In genomic region chr17:29212681-29213121, GRCh38 we compare ENCODE assay signal across 22 cellular contexts. TPM values are rescaled to one million over a fixed set of nuclear protein-coding genes. Genes with fewer than 3 reads are reported as not detected.
DNase-seq lines count a peak whose midpoint lies in the region; ATAC-seq and TF ChIP-seq lines count a peak whose summit lies in the region.
"Had no signal": no experiment of that assay in that cellular context is flagged by ENCODE, and none has a peak within 500 bp of the region (broad histone marks: within the 10 kb centered on the region; RNA-seq: fewer than 3 reads in every experiment).

No MANE protein-coding gene starts in this region.

- TF ChIP-seq CTCF in SK-N-SH (IDR thresholded peaks at IDR 0.05) (no peak), A673 (conservative IDR thresholded peaks at IDR 0.05; ENCODE audit: low read depth, low read length) (no peak)

- no peak for TF ChIP-seq RAD21 in SK-N-SH (IDR thresholded peaks at IDR 0.05; ENCODE audit: low read length)

- no peak overlapping the region for H3K9ac ChIP-seq in SK-N-SH

- no peaks in the 10 kb centered on the region for H3K9me3 ChIP-seq in SK-N-SH
- H3K9me3 ChIP-seq in A673 (ENCODE audit: low read depth, low read length, poor library complexity, severe bottlenecking): no peaks in the 10 kb centered on the region
- H3K9me3 ChIP-seq: ascending aorta, heart right ventricle, right atrium auricular region had no signal

- H3K27ac ChIP-seq in SK-N-SH (ENCODE audit: low read depth in 2 of 2, low read length in 1 of 2) (no peak overlapping the region), cingulate gyrus (ENCODE audit: low read depth, low read length) (peak overlapping the region; percentile 96), temporal lobe (ENCODE audit: low read depth, low read length) (peak overlapping the region; percentile 98), A673 (ENCODE audit: low read depth, low read length, poor library complexity, severe bottlenecking) (no peak overlapping the region)
- H3K27ac ChIP-seq: 22Rv1, ascending aorta, heart right ventricle, right atrium auricular region had no signal

- TF ChIP-seq EP300 in SK-N-SH (IDR thresholded peaks at IDR 0.05; ENCODE audit: borderline replicate concordance in 1 of 2, low read depth in 1 of 2, low read length in 1 of 2): no peak

- H3K9me2 ChIP-seq in SK-N-SH: no peaks in the 10 kb centered on the region

- intact Hi-C loops in A673 (cut with micrococcal nuclease; ENCODE audit: unreplicated experiment): no loop called here

- CTCF ChIA-PET in SK-N-SH (lab: Yijun Ruan, JAX) (interaction anchor here (1.0 to 19.8 kb wide), 7 partner anchors 30 to 260 kb away, joined by 3 to 438 read pairs (median 9); partner anchors contain the start of gene MYO18A), A673 (lab: Charles Lee) (no interaction called here)

- no peak overlapping the region for H3K4me2 ChIP-seq in SK-N-SH

- DNase-seq in SK-N-SH (no peak), inferior parietal cortex (ENCODE audit: extremely low spot score) (peak; percentile 82), A673 (ENCODE audit: low spot score) (no peak), NCI-H524 treated with DMSO at 0.1 percent for 48 hours (lab: John Stamatoyannopoulos, UW) (no peak)
- DNase-seq: activated CD8-positive, alpha-beta T cell treated with anti-CD3 and anti-CD28 coated beads for 36 hours; H7; heart right ventricle; KG1; left cardiac atrium; naive thymus-derived CD8-positive, alpha-beta T cell; NCI-H1436; NCI-H446; stimulated activated CD4-positive, alpha-beta T cell treated with anti-CD3 and anti-CD28 coated beads, Interleukin-2, amount 100 ng/mL, for 24 hours had no signal

- no peaks in the 10 kb centered on the region for H3K27me3 ChIP-seq in SK-N-SH (ENCODE audit: insufficient read depth)
- no peaks in the 10 kb centered on the region for H3K27me3 ChIP-seq in A673 (replicated peaks; ENCODE audit: insufficient read depth, low read depth, low read length, poor library complexity)
- H3K27me3 ChIP-seq: ascending aorta, heart right ventricle, right atrium auricular region had no signal

- H3F3A ChIP-seq in SK-N-SH (replicated peaks; ENCODE audit: insufficient read depth): no peaks in the 10 kb centered on the region

- BruUV-seq in A673 (replicated peaks; lab: Mats Ljungman, UMichigan): no TSS peak

- 80% methylated on average over 5 of the region's 5 CpGs for WGBS in SK-N-SH (ENCODE audit: low lambda C conversion rate)

- H4K20me1 ChIP-seq in SK-N-SH (ENCODE audit: insufficient read depth): no peaks in the 10 kb centered on the region

- ATAC-seq in SK-N-SH treated with all-trans-retinoic acid at 6 μM for 48 hours (peak; percentile 46; the same call in 2 of the 3 replicates), HG03097 (IDR thresholded peaks at IDR 0.05; ENCODE audit: low FRiP score, unreplicated experiment) (no peak)
- ATAC-seq: activated CD8-positive, alpha-beta T cell treated with anti-CD3 and anti-CD28 coated beads for 36 hours; activated T-helper 17 cell treated with anti-CD3 and anti-CD28 coated beads, Interleukin-2, amount 50 U/mL, for 72 hours; heart right ventricle; left cardiac atrium; naive thymus-derived CD8-positive, alpha-beta T cell had no signal

- H3K4me1 ChIP-seq in SK-N-SH (ENCODE audit: control insufficient read depth in 1 of 2, insufficient read depth in 2 of 2, low read depth in 1 of 2, low read length in 1 of 2) (no peaks in the 10 kb centered on the region; a peak in 1 of 4 replicates), A673 (ENCODE audit: insufficient read depth, low read length, poor library complexity, severe bottlenecking) (no peaks in the 10 kb centered on the region)
- H3K4me1 ChIP-seq: right atrium auricular region had no signal

- H3K4me3 ChIP-seq in SK-N-SH (ENCODE audit: low read depth in 2 of 2, low read length in 1 of 2) (no peak overlapping the region), A673 (ENCODE audit: low read depth, low read length, poor library complexity, severe bottlenecking) (no peak overlapping the region)
- H3K4me3 ChIP-seq: ascending aorta, heart right ventricle, right atrium auricular region had no signal

- H2AFZ ChIP-seq in SK-N-SH (ENCODE audit: low read depth): no peak overlapping the region

- no peaks in the 10 kb centered on the region for H3K79me2 ChIP-seq in SK-N-SH (ENCODE audit: insufficient read depth)

- POLR2A ChIA-PET in SK-N-SH (lab: Yijun Ruan, JAX) (no interaction called here), A673 (lab: Charles Lee; ENCODE audit: low non-redundant PET) (no interaction called here)

- H3K36me3 ChIP-seq in SK-N-SH (replicated peaks in 1 of 2; ENCODE audit: control insufficient read depth in 1 of 2, insufficient read depth in 2 of 2, low read length in 1 of 2) (no peaks in the 10 kb centered on the region), A673 (ENCODE audit: insufficient read depth, low read length, poor library complexity, severe bottlenecking) (no peaks in the 10 kb centered on the region)
- H3K36me3 ChIP-seq: ascending aorta, heart right ventricle, right atrium auricular region had no signal

TF ChIP-seq in SK-N-SH treated with all-trans-retinoic acid at 6 μM for 48 hours, 23 proteins besides CTCF, POLR2A, EP300 and RAD21 (continues in another document):
- TF ChIP-seq GLIS3 (CRISPR knock-in tag; IDR thresholded peaks at IDR 0.05) (no peak), ZFP3 (CRISPR knock-in tag; IDR thresholded peaks at IDR 0.05) (no peak), CSDC2 (CRISPR knock-in tag; IDR thresholded peaks at IDR 0.05) (no peak)
- TF ChIP-seq, protein P1, sequence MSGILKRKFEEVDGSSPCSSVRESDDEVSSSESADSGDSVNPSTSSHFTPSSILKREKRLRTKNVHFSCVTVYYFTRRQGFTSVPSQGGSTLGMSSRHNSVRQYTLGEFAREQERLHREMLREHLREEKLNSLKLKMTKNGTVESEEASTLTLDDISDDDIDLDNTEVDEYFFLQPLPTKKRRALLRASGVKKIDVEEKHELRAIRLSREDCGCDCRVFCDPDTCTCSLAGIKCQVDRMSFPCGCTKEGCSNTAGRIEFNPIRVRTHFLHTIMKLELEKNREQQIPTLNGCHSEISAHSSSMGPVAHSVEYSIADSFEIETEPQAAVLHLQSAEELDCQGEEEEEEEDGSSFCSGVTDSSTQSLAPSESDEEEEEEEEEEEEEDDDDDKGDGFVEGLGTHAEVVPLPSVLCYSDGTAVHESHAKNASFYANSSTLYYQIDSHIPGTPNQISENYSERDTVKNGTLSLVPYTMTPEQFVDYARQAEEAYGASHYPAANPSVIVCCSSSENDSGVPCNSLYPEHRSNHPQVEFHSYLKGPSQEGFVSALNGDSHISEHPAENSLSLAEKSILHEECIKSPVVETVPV (CRISPR knock-in tag; IDR thresholded peaks at IDR 0.05): no peak
- TF ChIP-seq, protein P2, sequence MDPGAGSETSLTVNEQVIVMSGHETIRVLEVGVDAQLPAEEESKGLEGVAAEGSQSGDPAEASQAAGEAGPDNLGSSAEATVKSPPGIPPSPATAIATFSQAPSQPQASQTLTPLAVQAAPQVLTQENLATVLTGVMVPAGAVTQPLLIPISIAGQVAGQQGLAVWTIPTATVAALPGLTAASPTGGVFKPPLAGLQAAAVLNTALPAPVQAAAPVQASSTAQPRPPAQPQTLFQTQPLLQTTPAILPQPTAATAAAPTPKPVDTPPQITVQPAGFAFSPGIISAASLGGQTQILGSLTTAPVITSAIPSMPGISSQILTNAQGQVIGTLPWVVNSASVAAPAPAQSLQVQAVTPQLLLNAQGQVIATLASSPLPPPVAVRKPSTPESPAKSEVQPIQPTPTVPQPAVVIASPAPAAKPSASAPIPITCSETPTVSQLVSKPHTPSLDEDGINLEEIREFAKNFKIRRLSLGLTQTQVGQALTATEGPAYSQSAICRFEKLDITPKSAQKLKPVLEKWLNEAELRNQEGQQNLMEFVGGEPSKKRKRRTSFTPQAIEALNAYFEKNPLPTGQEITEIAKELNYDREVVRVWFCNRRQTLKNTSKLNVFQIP (CRISPR knock-in tag; IDR thresholded peaks at IDR 0.05; ENCODE audit: borderline replicate concordance, low read depth): no peak

TF ChIP-seq in SK-N-SH, 30 proteins besides CTCF, POLR2A, EP300 and RAD21 (continues in another document):
- TF ChIP-seq REST (IDR thresholded peaks at IDR 0.05; ENCODE audit: low read depth, low read length) (no peak), NRF1 (IDR thresholded peaks at IDR 0.05; ENCODE audit: low read depth, low read length) (no peak), TCF12 (IDR thresholded peaks at IDR 0.05) (no peak), EZH2phosphoT487 (IDR thresholded peaks at IDR 0.05; ENCODE audit: borderline replicate concordance, low read depth) (no peak), YY1 (IDR thresholded peaks at IDR 0.05; ENCODE audit: low read depth) (no peak)

RNA-seq across cellular contexts. Expression of gene MYO18A, which starts 32.5 kb away (rescaled TPM):
- 6.0 and 6.6 TPM in 2 replicates for polyA plus RNA-seq in SK-N-SH (2012; rRNA removed)
- polyA plus RNA-seq in SK-N-SH (2012; cell fraction: cytosol; rRNA removed): 5.2 and 5.3 TPM in 2 replicates
- 31.2 and 36.7 TPM in 2 replicates for polyA plus RNA-seq in SK-N-SH (2012; cell fraction: nucleus; rRNA removed)
- 54.6 TPM for total RNA-seq in temporal lobe
- 26.6 and 36.6 TPM in 2 replicates for total RNA-seq in A673 (2021)

RNA-seq across cellular contexts. Expression of gene CRYBA1, which starts 34.0 kb away (rescaled TPM):
- polyA plus RNA-seq in SK-N-SH (2012; rRNA removed): not detected in 2 replicates
- not detected in 2 replicates for polyA plus RNA-seq in SK-N-SH (2012; cell fraction: cytosol; rRNA removed)
- not detected in 2 replicates for polyA plus RNA-seq in SK-N-SH (2012; cell fraction: nucleus; rRNA removed)
- total RNA-seq in temporal lobe (not detected), A673 (2021) (not detected in 2 replicates)
- total RNA-seq: activated CD8-positive, alpha-beta T cell treated with anti-CD3 and anti-CD28 coated beads for 36 hours; activated T-helper 17 cell treated with anti-CD3 and anti-CD28 coated beads, Interleukin-2, amount 50 U/mL, for 72 hours; ascending aorta; H7; heart right ventricle; left cardiac atrium; naive thymus-derived CD8-positive, alpha-beta T cell; right atrium auricular region; urinary bladder had no signal
- polyA plus RNA-seq: heart right ventricle; naive thymus-derived CD8-positive, alpha-beta T cell; urinary bladder had no signal

Comparison
In these comparisons a context has a peak if more than half of its experiments do, and no peak if none do; other contexts are left out.
1. H3K27ac ChIP-seq: peak in cingulate gyrus (single experiment) and temporal lobe (single experiment); none in SK-N-SH (0 of 2) and A673 (single experiment).